8 cellular contexts compared by ENCODE assay signal in the genomic region with DNA sequence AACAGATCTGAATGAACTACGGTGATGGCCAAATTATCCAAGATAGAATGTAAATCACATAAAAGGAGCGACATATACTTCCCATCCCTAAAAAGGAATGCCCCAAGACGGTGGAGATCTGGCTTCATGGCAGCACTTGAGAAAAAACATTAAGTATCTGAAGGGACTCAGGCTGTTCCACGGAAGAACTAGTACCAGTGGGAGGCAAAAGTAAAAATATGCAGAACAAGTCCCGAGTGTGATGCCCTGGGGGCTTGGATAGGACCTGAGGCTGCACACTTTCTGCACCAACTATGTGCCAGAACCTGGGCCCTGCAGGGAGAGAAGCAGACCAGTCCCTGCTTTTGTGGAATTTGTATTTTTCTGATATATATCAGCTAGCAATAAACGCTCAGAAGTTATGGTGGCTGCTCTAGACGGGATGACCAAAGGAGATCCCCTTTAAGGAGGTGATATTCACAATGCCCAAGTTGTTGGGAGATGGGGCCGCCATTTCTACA. TPM values are rescaled to one million over a fixed set of nuclear protein-coding genes. Genes with fewer than 3 reads are reported as not detected.
DNase-seq lines count a peak whose midpoint lies in the region; ATAC-seq, FAIRE-seq and TF ChIP-seq lines count a peak whose summit lies in the region.

No MANE protein-coding gene starts in this region.

- FAIRE-seq in kidney (lab: Jason Lieb, UNC) = no peak

- H3K27me3 Mint-ChIP-seq in activated T-helper 1 cell treated with anti-CD3 and anti-CD28 coated beads, Interleukin-12 subunit alpha, Interleukin-12 subunit beta, Interleukin-2, Interleukin-4 antibody, amounts not matched to agents 30 ng/mL and 10 ng/mL and 1 ng/mL, durations not matched to agents 14 hours and 24 hours and 36 hours (ENCODE audit: insufficient read depth) = peaks cover 2% of the 10 kb centered on the region

- H3K9me3 ChIP-seq in kidney (ENCODE audit: control insufficient read depth in 1 of 2, low read length in 2 of 2) (no peaks in the 10 kb centered on the region), thymus (ENCODE audit: control insufficient read depth) (no peaks in the 10 kb centered on the region)

- H3K27ac Mint-ChIP-seq in activated T-helper 1 cell treated with anti-CD3 and anti-CD28 coated beads, Interleukin-12 subunit alpha, Interleukin-12 subunit beta, Interleukin-2, Interleukin-4 antibody, amounts not matched to agents 30 ng/mL and 10 ng/mL and 1 ng/mL, durations not matched to agents 14 hours and 24 hours and 36 hours = peak overlapping the region; percentile 95

- H3K4me1 ChIP-seq in kidney (ENCODE audit: control insufficient read depth in 1 of 2, insufficient read depth in 1 of 2, low read depth in 1 of 2, low read length in 2 of 2) = peaks cover 16 to 23% of the 10 kb centered on the region in 2 donors
- peaks cover 53% of the 10 kb centered on the region for H3K4me1 ChIP-seq in thymus (ENCODE audit: control insufficient read depth, insufficient read depth, low read length)

- H3K4me1 Mint-ChIP-seq in activated T-helper 1 cell treated with anti-CD3 and anti-CD28 coated beads, Interleukin-12 subunit alpha, Interleukin-12 subunit beta, Interleukin-2, Interleukin-4 antibody, amounts not matched to agents 30 ng/mL and 10 ng/mL and 1 ng/mL, durations not matched to agents 14 hours and 24 hours and 36 hours (ENCODE audit: low read depth) = peaks cover 81% of the 10 kb centered on the region

- H3K4me3 ChIP-seq in kidney (ENCODE audit: low read length in 2 of 2) (peak overlapping the region; percentile 88 to 95), thymus (ENCODE audit: low read length) (peak overlapping the region; percentile 78)

- H3K4me3 Mint-ChIP-seq in activated T-helper 1 cell treated with anti-CD3 and anti-CD28 coated beads, Interleukin-12 subunit alpha, Interleukin-12 subunit beta, Interleukin-2, Interleukin-4 antibody, amounts not matched to agents 30 ng/mL and 10 ng/mL and 1 ng/mL, durations not matched to agents 14 hours and 24 hours and 36 hours = peak overlapping the region; percentile 99

- peak overlapping the region; percentile 91 to 99 for H3K9ac ChIP-seq in kidney (ENCODE audit: low read length in 2 of 2)

- peak; percentile 18 for ATAC-seq in GM21723 (IDR thresholded peaks at IDR 0.05; ENCODE audit: unreplicated experiment)

- H3K36me3 Mint-ChIP-seq in activated T-helper 1 cell treated with anti-CD3 and anti-CD28 coated beads, Interleukin-12 subunit alpha, Interleukin-12 subunit beta, Interleukin-2, Interleukin-4 antibody, amounts not matched to agents 30 ng/mL and 10 ng/mL and 1 ng/mL, durations not matched to agents 14 hours and 24 hours and 36 hours (ENCODE audit: low read depth) = peaks cover 35% of the 10 kb centered on the region

- no peak for TF ChIP-seq CTCF in 22Rv1 (IDR thresholded peaks at IDR 0.05)
- no peak for TF ChIP-seq CTCF in kidney (IDR thresholded peaks at IDR 0.05; ENCODE audit: borderline replicate concordance, extremely low read depth, insufficient read depth)

- no peaks in the 10 kb centered on the region for H3K27me3 ChIP-seq in thymus (ENCODE audit: control insufficient read depth, insufficient read depth)

- H3K36me3 ChIP-seq in kidney (ENCODE audit: control insufficient read depth in 1 of 2, insufficient read depth in 2 of 2, low read length in 2 of 2) (no peaks in the 10 kb centered on the region), thymus (ENCODE audit: control insufficient read depth, insufficient read depth) (no peaks in the 10 kb centered on the region)

- no peak for DNase-seq in activated T-helper 1 cell treated with anti-CD3 and anti-CD28 coated beads, Interleukin-12 subunit alpha, Interleukin-12 subunit beta, Interleukin-2, Interleukin-4 antibody, amounts not matched to agents 30 ng/mL and 10 ng/mL and 1 ng/mL, durations not matched to agents 14 hours and 24 hours and 36 hours (ENCODE audit: low spot score)
- DNase-seq in kidney = no peak
- no peak for DNase-seq in NCI-H748 (lab: John Stamatoyannopoulos, UW; ENCODE audit: unreplicated experiment)
- DNase-seq in SIG-M5 (lab: John Stamatoyannopoulos, UW) = no peak
- no peak for DNase-seq in dermis blood vessel endothelial cell

- intact Hi-C loops in activated T-helper 1 cell treated with anti-CD3 and anti-CD28 coated beads, Interleukin-12 subunit alpha, Interleukin-12 subunit beta, Interleukin-2, Interleukin-4 antibody, amounts not matched to agents 30 ng/mL and 10 ng/mL and 1 ng/mL, durations not matched to agents 14 hours and 24 hours and 36 hours (cut with micrococcal nuclease) = loop anchor here (1.0 to 5.0 kb wide), 8 partner anchors 11 to 320 kb away; a partner anchor contains a TSS
- intact Hi-C loops in kidney (cut with DNase I) = no loop called here

- H3K27ac ChIP-seq in 22Rv1 (peak overlapping the region; percentile 91), kidney (ENCODE audit: low read depth in 2 of 2, low read length in 2 of 2) (peak overlapping the region; percentile 97), thymus (ENCODE audit: low read depth) (peak overlapping the region; percentile 99)

- H3K9me3 Mint-ChIP-seq in activated T-helper 1 cell treated with anti-CD3 and anti-CD28 coated beads, Interleukin-12 subunit alpha, Interleukin-12 subunit beta, Interleukin-2, Interleukin-4 antibody, amounts not matched to agents 30 ng/mL and 10 ng/mL and 1 ng/mL, durations not matched to agents 14 hours and 24 hours and 36 hours = no peaks in the 10 kb centered on the region

- 49% methylated on average over 8 of the region's 8 CpGs for WGBS in thymus

RNA-seq across cellular contexts. Expression of a gene that starts 0.5 kb away (rescaled TPM):
- total RNA-seq in activated T-helper 1 cell treated with anti-CD3 and anti-CD28 coated beads, Interleukin-12 subunit alpha, Interleukin-12 subunit beta, Interleukin-2, Interleukin-4 antibody, amounts not matched to agents 30 ng/mL and 10 ng/mL and 1 ng/mL, durations not matched to agents 14 hours and 24 hours and 36 hours = 153 and 159 TPM in 2 replicates
- total RNA-seq in kidney (42.4 TPM), dermis blood vessel endothelial cell (75.6 and 102 TPM in 2 replicates)
- polyA plus RNA-seq in kidney (ENCODE audit: insufficient read depth, low read depth, low replicate concordance) (28.7 TPM), thymus (53.8 TPM)

RNA-seq across cellular contexts. Expression of a gene that starts 1.9 kb away (rescaled TPM):
- total RNA-seq in activated T-helper 1 cell treated with anti-CD3 and anti-CD28 coated beads, Interleukin-12 subunit alpha, Interleukin-12 subunit beta, Interleukin-2, Interleukin-4 antibody, amounts not matched to agents 30 ng/mL and 10 ng/mL and 1 ng/mL, durations not matched to agents 14 hours and 24 hours and 36 hours = 7.3 and 8.4 TPM in 2 replicates
- total RNA-seq in kidney (44.2 TPM), dermis blood vessel endothelial cell (41.0 and 46.5 TPM in 2 replicates)
- polyA plus RNA-seq in kidney (ENCODE audit: insufficient read depth, low read depth, low replicate concordance) (31.0 TPM), thymus (15.9 TPM)

RNA-seq across cellular contexts. Expression of a gene that starts 14.4 kb away (rescaled TPM):
- total RNA-seq in activated T-helper 1 cell treated with anti-CD3 and anti-CD28 coated beads, Interleukin-12 subunit alpha, Interleukin-12 subunit beta, Interleukin-2, Interleukin-4 antibody, amounts not matched to agents 30 ng/mL and 10 ng/mL and 1 ng/mL, durations not matched to agents 14 hours and 24 hours and 36 hours = 12.5 and 13.9 TPM in 2 replicates
- 4.6 TPM for total RNA-seq in kidney
- polyA plus RNA-seq in kidney (ENCODE audit: insufficient read depth, low read depth, low replicate concordance) = not detected
- 0.64 TPM for polyA plus RNA-seq in thymus
- total RNA-seq in dermis blood vessel endothelial cell = 2.7 and 3.6 TPM in 2 replicates

RNA-seq across cellular contexts. Expression of a gene that starts 27.4 kb away (rescaled TPM):
- 0.80 and 1.2 TPM in 2 replicates for total RNA-seq in activated T-helper 1 cell treated with anti-CD3 and anti-CD28 coated beads, Interleukin-12 subunit alpha, Interleukin-12 subunit beta, Interleukin-2, Interleukin-4 antibody, amounts not matched to agents 30 ng/mL and 10 ng/mL and 1 ng/mL, durations not matched to agents 14 hours and 24 hours and 36 hours
- total RNA-seq in kidney (0.25 TPM), dermis blood vessel endothelial cell (0.34 TPM in 1 of 2 replicates, not detected in the other)
- polyA plus RNA-seq in kidney (ENCODE audit: insufficient read depth, low read depth, low replicate concordance) (not detected), thymus (1.3 TPM)

RNA-seq across cellular contexts. Expression of a gene that starts 52.7 kb away (rescaled TPM):
- total RNA-seq in activated T-helper 1 cell treated with anti-CD3 and anti-CD28 coated beads, Interleukin-12 subunit alpha, Interleukin-12 subunit beta, Interleukin-2, Interleukin-4 antibody, amounts not matched to agents 30 ng/mL and 10 ng/mL and 1 ng/mL, durations not matched to agents 14 hours and 24 hours and 36 hours = 93.1 and 94.1 TPM in 2 replicates
- 22.9 TPM for total RNA-seq in kidney
- polyA plus RNA-seq in kidney (ENCODE audit: insufficient read depth, low read depth, low replicate concordance) = 13.8 TPM
- 55.4 TPM for polyA plus RNA-seq in thymus
- 23.3 and 31.6 TPM in 2 replicates for total RNA-seq in dermis blood vessel endothelial cell
